Comparison of ENCODE assay signal across 1 cellular context in genomic region chr20:35617397-35618031, GRCh38.
TF ChIP-seq lines count a peak whose summit lies in the region.

No MANE protein-coding gene starts in this region.

TF ChIP-seq in K562, 482 proteins besides CTCF, POLR2A, EP300 and RAD21 (continued from another document and continues in another):
- no peak for TF ChIP-seq HCFC1 (IDR thresholded peaks at IDR 0.05; ENCODE audit: low read depth, low read length)
- peak; percentile 4; the same call in 1 of the 2 replicates for TF ChIP-seq NFE2 (IDR thresholded peaks at IDR 0.05; ENCODE audit: low read depth)
- TF ChIP-seq SIX5 (IDR thresholded peaks at IDR 0.05; ENCODE audit: borderline replicate concordance in 1 of 2, insufficient read depth in 1 of 2, low read depth in 1 of 2, low read length in 2 of 2): no peak
- no peak for TF ChIP-seq ZNF324 (CRISPR knock-in tag; IDR thresholded peaks at IDR 0.05)
- no peak for TF ChIP-seq MCM3 (IDR thresholded peaks at IDR 0.05)
- TF ChIP-seq ESRRB (CRISPR knock-in tag; IDR thresholded peaks at IDR 0.05; ENCODE audit: borderline replicate concordance): no peak
- TF ChIP-seq ZBTB26 (CRISPR knock-in tag; IDR thresholded peaks at IDR 0.05): no peak
- TF ChIP-seq SMARCA4 (IDR thresholded peaks at IDR 0.05): peak; percentile 37; the same call in 1 of the 2 replicates
- TF ChIP-seq ZNF699 (CRISPR knock-in tag; IDR thresholded peaks at IDR 0.05; ENCODE audit: insufficient replicate concordance): no peak
- TF ChIP-seq ZNF764 (CRISPR knock-in tag; IDR thresholded peaks at IDR 0.05; ENCODE audit: low read depth): no peak
- no peak for TF ChIP-seq SNIP1 (IDR thresholded peaks at IDR 0.05; ENCODE audit: low read depth)
- no peak for TF ChIP-seq RNF219 (CRISPR knock-in tag; IDR thresholded peaks at IDR 0.05)
- TF ChIP-seq ZBTB11 (CRISPR knock-in tag; IDR thresholded peaks at IDR 0.05): 0 out of 6 replicates have a peak, but pooled peaks of 1 of the 3 experiments have one; percentile 9
- no peak for TF ChIP-seq SRSF7 (optimal IDR thresholded peaks at IDR 0.05; ENCODE audit: low read depth, low read length)
- TF ChIP-seq ZNF224 (CRISPR knock-in tag; IDR thresholded peaks at IDR 0.05): no peak
- TF ChIP-seq THRB (CRISPR knock-in tag; conservative IDR thresholded peaks at IDR 0.05): no peak
- no peak for TF ChIP-seq ZNF41 (CRISPR knock-in tag; conservative IDR thresholded peaks at IDR 0.05)
- TF ChIP-seq ZFP36 (IDR thresholded peaks at IDR 0.05; ENCODE audit: low read depth, low read length, partially characterized antibody): peak; percentile 9
- no peak for TF ChIP-seq MLX (CRISPR knock-in tag; conservative IDR thresholded peaks at IDR 0.05)
- no peak for TF ChIP-seq ELF4 (CRISPR knock-in tag; IDR thresholded peaks at IDR 0.05)
- no peak for TF ChIP-seq ZBTB49 (CRISPR knock-in tag; IDR thresholded peaks at IDR 0.05; ENCODE audit: borderline replicate concordance)
- no peak for TF ChIP-seq ADNP (tag; IDR thresholded peaks at IDR 0.05)
- no peak; the same call in 1 of the 2 replicates for TF ChIP-seq GATAD2A (IDR thresholded peaks at IDR 0.05)
- TF ChIP-seq NRF1 (conservative IDR thresholded peaks at IDR 0.05 in 1 of 2, IDR thresholded peaks at IDR 0.05 in 1 of 2): peak in 1 of 2 experiments; percentile 7; a peak in 1 of 4 replicates
- TF ChIP-seq ZNF121 (CRISPR knock-in tag; conservative IDR thresholded peaks at IDR 0.05): no peak
- no peak for TF ChIP-seq RNF2 (IDR thresholded peaks at IDR 0.05)
- TF ChIP-seq GTF2F1 (IDR thresholded peaks at IDR 0.05; ENCODE audit: low read depth, low read length): no peak
- TF ChIP-seq TOE1 (IDR thresholded peaks at IDR 0.05; ENCODE audit: borderline replicate concordance): no peak
- no peak for TF ChIP-seq TOE1 (CRISPR knock-in tag; IDR thresholded peaks at IDR 0.05; ENCODE audit: borderline replicate concordance, low read depth)
- no peak for TF ChIP-seq ZNF212 (CRISPR knock-in tag; IDR thresholded peaks at IDR 0.05)
- TF ChIP-seq MTF1 (CRISPR knock-in tag; IDR thresholded peaks at IDR 0.05; ENCODE audit: borderline replicate concordance): no peak
- TF ChIP-seq ZBTB40 (IDR thresholded peaks at IDR 0.05): no peak
- no peak for TF ChIP-seq ZBTB40 (CRISPR knock-in tag; IDR thresholded peaks at IDR 0.05)
- 0 out of 2 replicates have a peak, but pooled peaks have one; percentile 27 for TF ChIP-seq NKRF (IDR thresholded peaks at IDR 0.05; ENCODE audit: borderline replicate concordance)
- no peak for TF ChIP-seq ZNF785 (CRISPR knock-in tag; IDR thresholded peaks at IDR 0.05)
- TF ChIP-seq GATA2 (CRISPR knock-in tag; IDR thresholded peaks at IDR 0.05): no peak
- no peak for TF ChIP-seq MXD1 (CRISPR knock-in tag; IDR thresholded peaks at IDR 0.05; ENCODE audit: borderline replicate concordance, poor library complexity, severe bottlenecking)
